1 cellular context compared by ENCODE assay signal in the genomic region with DNA sequence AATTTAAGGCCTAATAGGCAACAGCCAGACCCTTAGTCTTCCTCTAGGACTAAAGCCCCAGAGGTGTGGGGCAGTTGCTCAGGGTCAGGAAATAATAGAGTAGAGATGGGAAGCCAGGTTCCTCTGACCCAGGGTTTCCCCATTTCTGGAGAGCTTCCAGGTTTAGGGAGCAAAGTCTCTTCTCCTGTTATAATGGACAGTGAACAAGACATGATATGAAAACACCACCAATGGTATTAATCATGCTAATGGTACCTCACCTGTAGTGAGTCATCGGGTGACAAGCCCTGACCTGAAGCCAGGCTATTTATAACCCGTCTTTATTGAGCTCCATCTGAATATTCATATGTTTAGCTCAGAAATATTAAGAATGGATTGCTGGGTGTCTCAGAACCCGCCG.
TF ChIP-seq lines count a peak whose summit lies in the region.

No MANE protein-coding gene starts in this region.

TF ChIP-seq in HCT116, 20 proteins besides CTCF, POLR2A, EP300 and RAD21:
- TF ChIP-seq CBX3 (IDR thresholded peaks at IDR 0.05; ENCODE audit: low read depth) (0 out of 2 replicates have a peak, but pooled peaks have one; percentile 42), CEBPB (IDR thresholded peaks at IDR 0.05; ENCODE audit: low read depth) (no peak), SP1 (IDR thresholded peaks at IDR 0.05; ENCODE audit: low read depth) (peak; percentile 59), YY1 (IDR thresholded peaks at IDR 0.05; ENCODE audit: extremely low read depth, insufficient replicate concordance, low read depth, low read length) (no peak), FOSL1 (IDR thresholded peaks at IDR 0.05; ENCODE audit: low read depth) (peak; percentile 84), JUND (IDR thresholded peaks at IDR 0.05) (peak; percentile 88)
